In the genomic region with DNA sequence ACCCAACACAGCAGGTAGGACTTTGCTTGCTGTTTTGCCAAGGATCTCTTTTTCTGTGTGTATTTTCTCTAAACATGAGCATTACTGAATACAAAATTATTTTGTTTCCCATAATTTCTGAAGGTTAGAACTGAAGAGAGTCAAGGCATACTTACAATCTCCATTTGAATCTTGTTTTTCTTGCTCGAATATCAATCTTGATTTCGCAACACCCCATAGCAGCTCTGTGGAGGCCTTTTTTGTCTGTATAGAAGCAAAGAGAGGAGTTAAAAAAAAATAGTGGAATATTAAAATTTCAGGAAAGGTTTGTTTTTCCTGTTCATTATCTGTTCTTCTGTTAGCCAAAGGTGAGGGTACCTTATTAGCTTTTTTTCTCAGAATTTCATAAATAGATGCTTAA, we compare ENCODE assay signal across 28 cellular contexts.
DNase-seq lines count a peak whose midpoint lies in the region; ATAC-seq, FAIRE-seq and TF ChIP-seq lines count a peak whose summit lies in the region.
"Had no signal": no experiment of that assay in that cellular context is flagged by ENCODE, and none has a peak within 500 bp of the region (broad histone marks: within the 10 kb centered on the region; RNA-seq: fewer than 3 reads in every experiment).

No MANE protein-coding gene starts in this region.

- H3K27me3 Mint-ChIP-seq in HFFc6 (ENCODE audit: insufficient read depth) (no peaks in the 10 kb centered on the region; the same call in 1 of the 2 replicates), astrocyte (ENCODE audit: low read depth, unreplicated experiment) (no peaks in the 10 kb centered on the region)
- no peaks in the 10 kb centered on the region for H3K27me3 Mint-ChIP-seq in stimulated activated memory B cell treated with anti-CD40 and anti-IgM and Interleukin-4, amounts not matched to agents 10 μg/mL and 1 μg/mL and 100 μg/mL, for 72 hours
- H3K27me3 Mint-ChIP-seq: CD4-positive, alpha-beta memory T cell had no signal

- H3K79me2 ChIP-seq in astrocyte (ENCODE audit: insufficient read depth, low read length) (peaks cover 29% of the 10 kb centered on the region), fibroblast of lung (ENCODE audit: control insufficient read depth, insufficient read depth, low read length) (peaks cover 11% of the 10 kb centered on the region)

- no peak for FAIRE-seq in astrocyte (lab: Jason Lieb, UNC)

- TF ChIP-seq CTCF in HFFc6 (IDR thresholded peaks at IDR 0.05) (no peak), astrocyte (IDR thresholded peaks at IDR 0.05; ENCODE audit: insufficient read depth, low read depth, low read length) (no peak), fibroblast of lung (conservative IDR thresholded peaks at IDR 0.05 in 1 of 2, IDR thresholded peaks at IDR 0.05 in 1 of 2; ENCODE audit: low read depth in 1 of 2, low read length in 2 of 2) (no peak), upper lobe of right lung (IDR thresholded peaks at IDR 0.05) (no peak)

- DNase-seq in HFFc6 (no peak), astrocyte (ENCODE audit: low read depth) (no peak), fibroblast of lung (ENCODE audit: low read depth in 2 of 2) (peak in 1 of 2 donors; percentile 59), upper lobe of right lung (no peak)
- DNase-seq: activated CD4-positive, alpha-beta T cell treated with anti-CD3 and anti-CD28 coated beads, Interleukin-2, amount 50 U/mL, for 1 hour; activated naive CD4-positive, alpha-beta T cell; activated T-cell treated with anti-CD3 and anti-CD28 coated beads, Interleukin-2, amount 50 U/mL, for 48 hours; CD4-positive, alpha-beta memory T cell; colonic mucosa; effector memory CD4-positive, alpha-beta T cell; erythroblast; hypothalamus; KBM-7; MG63; NCI-H1417 treated with DMSO at 0.1 percent for 48 hours; NCI-H2081; NCI-H748 treated with DMSO at 0.1 percent for 48 hours; ovary; stimulated activated CD4-positive, alpha-beta T cell treated with anti-CD3 and anti-CD28 coated beads, Interleukin-12 subunit alpha, Interleukin-12 subunit beta, amount 100 ng/mL, for 4 hours; stimulated activated CD4-positive, alpha-beta T cell treated with anti-CD3 and anti-CD28 coated beads, Interleukin-4, amount 100 ng/mL, for 1 hour; uterus had no signal

- H3K27me3 ChIP-seq in astrocyte (ENCODE audit: insufficient read depth, low read length) (no peaks in the 10 kb centered on the region), fibroblast of lung (ENCODE audit: control insufficient read depth, insufficient read depth, low read length) (no peaks in the 10 kb centered on the region), upper lobe of right lung (no peaks in the 10 kb centered on the region)
- H3K27me3 ChIP-seq: colonic mucosa, MG63, ovary, uterus had no signal

- H3K27ac ChIP-seq in astrocyte (ENCODE audit: low read depth, low read length), result peak overlapping the region; percentile 23
- peak overlapping the region; percentile 37 for H3K27ac ChIP-seq in fibroblast of lung (ENCODE audit: insufficient read depth, low read length)
- no peak overlapping the region for H3K27ac ChIP-seq in upper lobe of right lung
- H3K27ac ChIP-seq: colonic mucosa, ovary, uterus had no signal

- H2AFZ ChIP-seq in astrocyte (ENCODE audit: low read depth, low read length) (no peak overlapping the region), fibroblast of lung (ENCODE audit: low read length) (no peak overlapping the region)

- intact Hi-C loops in upper lobe of right lung (cut with DNase I), result no loop called here

- peaks cover 60% of the 10 kb centered on the region for H3K4me1 Mint-ChIP-seq in HFFc6 (ENCODE audit: low read depth)
- H3K4me1 Mint-ChIP-seq in astrocyte (ENCODE audit: low read depth, unreplicated experiment), result peaks cover 23% of the 10 kb centered on the region
- H3K4me1 Mint-ChIP-seq in stimulated activated memory B cell treated with anti-CD40 and anti-IgM and Interleukin-4, amounts not matched to agents 10 μg/mL and 1 μg/mL and 100 μg/mL, for 72 hours, result peaks cover 27% of the 10 kb centered on the region
- H3K4me1 Mint-ChIP-seq: WTC11 had no signal

- H3K4me2 ChIP-seq in astrocyte (ENCODE audit: low read length) (no peak overlapping the region), fibroblast of lung (ENCODE audit: extremely low read depth, insufficient read depth, low read length) (no peak overlapping the region)

- H3K36me3 Mint-ChIP-seq in HFFc6 (ENCODE audit: low read depth) (peaks cover 52% of the 10 kb centered on the region), astrocyte (ENCODE audit: low read depth, unreplicated experiment) (peaks cover 19% of the 10 kb centered on the region)
- peaks cover 71% of the 10 kb centered on the region for H3K36me3 Mint-ChIP-seq in stimulated activated memory B cell treated with anti-CD40 and anti-IgM and Interleukin-4, amounts not matched to agents 10 μg/mL and 1 μg/mL and 100 μg/mL, for 72 hours

- peaks cover 30% of the 10 kb centered on the region for H3K36me3 ChIP-seq in astrocyte (ENCODE audit: insufficient read depth, low read length)
- H3K36me3 ChIP-seq in fibroblast of lung (ENCODE audit: control insufficient read depth, insufficient read depth, low read length), result peaks cover 13% of the 10 kb centered on the region
- H3K36me3 ChIP-seq in upper lobe of right lung, result peaks cover 64% of the 10 kb centered on the region
- H3K36me3 ChIP-seq: ovary, uterus had no signal

- H3K4me3 ChIP-seq in astrocyte (ENCODE audit: insufficient read depth, low read depth, low read length) (no peak overlapping the region), fibroblast of lung (replicated peaks in 1 of 4; ENCODE audit: control extremely low read depth in 1 of 4, insufficient read depth in 1 of 4, low read depth in 3 of 4, low read length in 4 of 4) (no peak overlapping the region), upper lobe of right lung (no peak overlapping the region)
- H3K4me3 ChIP-seq: colonic mucosa, MG63, ovary, uterus had no signal

- H4K20me1 ChIP-seq in astrocyte (ENCODE audit: insufficient read depth, low read length), result peaks cover 36% of the 10 kb centered on the region
- H4K20me1 ChIP-seq in fibroblast of lung (ENCODE audit: control insufficient read depth, extremely low read depth, insufficient read depth, low read length), result no peaks in the 10 kb centered on the region

- H3K4me1 ChIP-seq in astrocyte (ENCODE audit: insufficient read depth, low read length), result peaks cover 9% of the 10 kb centered on the region
- peaks cover 15% of the 10 kb centered on the region for H3K4me1 ChIP-seq in fibroblast of lung (ENCODE audit: control insufficient read depth, extremely low read depth, insufficient read depth, low read length)
- H3K4me1 ChIP-seq in upper lobe of right lung, result peaks cover 6% of the 10 kb centered on the region
- H3K4me1 ChIP-seq: colonic mucosa had no signal

- ATAC-seq in stimulated activated memory B cell treated with anti-CD40 and anti-IgM and Interleukin-4, amounts not matched to agents 10 μg/mL and 1 μg/mL and 100 μg/mL, for 72 hours, result no peak
- ATAC-seq in GM18870 (IDR thresholded peaks at IDR 0.05; ENCODE audit: unreplicated experiment), result no peak
- no peak for ATAC-seq in HG03439 (IDR thresholded peaks at IDR 0.05; ENCODE audit: unreplicated experiment)
- no peak for ATAC-seq in upper lobe of right lung
- ATAC-seq: left lobe of liver, WTC11 had no signal

- H3K9ac ChIP-seq in astrocyte (ENCODE audit: low read length) (no peak overlapping the region), fibroblast of lung (ENCODE audit: insufficient read depth, low read length) (no peak overlapping the region)

- H3K9me3 Mint-ChIP-seq in HFFc6 (no peaks in the 10 kb centered on the region), astrocyte (ENCODE audit: unreplicated experiment) (no peaks in the 10 kb centered on the region)
- no peaks in the 10 kb centered on the region for H3K9me3 Mint-ChIP-seq in stimulated activated memory B cell treated with anti-CD40 and anti-IgM and Interleukin-4, amounts not matched to agents 10 μg/mL and 1 μg/mL and 100 μg/mL, for 72 hours
- H3K9me3 Mint-ChIP-seq: nephron, WTC11 had no signal

- H3K4me3 Mint-ChIP-seq in HFFc6, result no peak overlapping the region
- H3K4me3 Mint-ChIP-seq in astrocyte (ENCODE audit: unreplicated experiment), result no peak overlapping the region
- H3K4me3 Mint-ChIP-seq in stimulated activated memory B cell treated with anti-CD40 and anti-IgM and Interleukin-4, amounts not matched to agents 10 μg/mL and 1 μg/mL and 100 μg/mL, for 72 hours, result no peak overlapping the region
- H3K4me3 Mint-ChIP-seq: brain; CD4-positive, alpha-beta memory T cell; nephron; WTC11 had no signal

- H3K9me3 ChIP-seq in astrocyte (ENCODE audit: insufficient read depth, low read depth, low read length), result no peaks in the 10 kb centered on the region
- no peaks in the 10 kb centered on the region for H3K9me3 ChIP-seq in fibroblast of lung (ENCODE audit: control insufficient read depth, insufficient read depth, low read depth, low read length)
- H3K9me3 ChIP-seq in upper lobe of right lung, result no peaks in the 10 kb centered on the region
- H3K9me3 ChIP-seq: colonic mucosa, MG63, ovary, uterus had no signal

- H3K27ac Mint-ChIP-seq in HFFc6 (peak overlapping the region; percentile 86; the same call in 1 of the 2 replicates), astrocyte (ENCODE audit: unreplicated experiment) (no peak overlapping the region)
- peak overlapping the region; percentile 23 for H3K27ac Mint-ChIP-seq in stimulated activated memory B cell treated with anti-CD40 and anti-IgM and Interleukin-4, amounts not matched to agents 10 μg/mL and 1 μg/mL and 100 μg/mL, for 72 hours
- H3K27ac Mint-ChIP-seq: nephron had no signal
